Comparison of ENCODE assay signal across 15 cellular contexts in the genomic region with DNA sequence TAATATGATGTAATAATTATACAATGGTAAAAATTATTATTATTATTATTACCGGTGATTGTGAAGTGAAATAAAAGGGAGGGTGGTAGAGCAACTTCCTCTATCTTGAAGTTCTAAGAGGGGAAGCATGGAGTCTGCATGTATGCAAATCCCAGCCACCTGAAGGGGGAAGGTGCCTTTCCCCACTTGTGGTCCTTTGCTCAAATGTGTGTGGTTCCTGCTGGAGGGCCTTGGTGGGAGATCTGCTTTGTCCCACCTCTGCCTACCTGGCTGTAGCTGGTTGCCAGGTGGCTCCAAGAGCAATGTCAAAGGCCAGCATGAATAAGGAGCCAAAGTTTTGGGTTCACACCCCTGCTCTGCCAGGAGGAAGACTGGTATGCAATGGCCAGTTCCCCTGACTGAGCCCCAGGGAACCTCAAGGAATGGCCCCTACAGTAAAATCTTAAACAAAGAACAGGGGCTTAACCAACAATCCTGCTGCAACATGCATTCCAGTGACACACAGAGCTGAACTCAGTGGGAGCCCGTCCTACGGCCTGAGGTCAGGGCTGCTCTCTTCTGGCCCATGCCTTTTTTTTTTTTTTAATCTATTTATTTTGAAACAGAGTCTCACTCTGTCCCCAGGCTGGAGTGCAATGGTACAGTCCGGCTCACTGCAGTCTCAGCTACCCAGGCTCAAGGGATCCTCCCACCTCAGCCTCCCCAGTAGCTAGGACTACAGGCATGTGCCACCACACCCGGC. TPM values are rescaled to one million over a fixed set of nuclear protein-coding genes. Genes with fewer than 3 reads are reported as not detected.
DNase-seq lines count a peak whose midpoint lies in the region; ATAC-seq, FAIRE-seq and TF ChIP-seq lines count a peak whose summit lies in the region.
"Had no signal": no experiment of that assay in that cellular context is flagged by ENCODE, and none has a peak within 500 bp of the region (broad histone marks: within the 10 kb centered on the region; RNA-seq: fewer than 3 reads in every experiment).

No MANE protein-coding gene starts in this region.

- no peak overlapping the region for H2BK5ac ChIP-seq in IMR-90 (ENCODE audit: low read depth, low read length, poor library complexity, severe bottlenecking)
- no peak overlapping the region for H2BK5ac ChIP-seq in H1 (ENCODE audit: low read depth, low read length)

- H2BK15ac ChIP-seq in IMR-90 (ENCODE audit: low read depth, low read length) (no peak overlapping the region), H1 (ENCODE audit: low read length) (no peak overlapping the region)

- H4K5ac ChIP-seq in IMR-90 (ENCODE audit: low read depth, low read length), result no peak overlapping the region
- peak overlapping the region; percentile 44 for H4K5ac ChIP-seq in H1 (ENCODE audit: insufficient read length, low read depth, low read length)

- POLR2A ChIA-PET in IMR-90 (lab: Charles Lee; ENCODE audit: unreplicated experiment) (no interaction called here), H1 (lab: Charles Lee; ENCODE audit: partially characterized antibody) (interaction anchor here (1.0 to 2.1 kb wide), 3 partner anchors 8 to 27 kb away, joined by 4 to 5 read pairs (median 4); no protein-coding TSS in a partner anchor)

- 94% methylated on average over 2 of the region's 5 CpGs; no CpG with 5 or more reads in 1 of the 2 experiments for WGBS in IMR-90 (ENCODE audit: extremely low coverage in 2 of 2, insufficient read length in 1 of 2), 2 experiments
- 82% methylated on average over 5 of the region's 5 CpGs; no CpG with 5 or more reads in 1 of the 2 experiments for WGBS in H1 (ENCODE audit: extremely low coverage in 1 of 2, insufficient coverage in 1 of 2, insufficient read length in 1 of 2, insufficient replicate concordance in 2 of 2, low coverage in 1 of 2, low lambda C conversion rate in 2 of 2, missing lambda C conversion rate in 1 of 2), 2 experiments

- H3K4me1 ChIP-seq in IMR-90 (ENCODE audit: control insufficient read depth, insufficient read depth, low read length), result no peaks in the 10 kb centered on the region; the same call in 1 of the 2 replicates
- H3K4me1 ChIP-seq in H1 (replicated peaks in 1 of 4; ENCODE audit: control insufficient read depth in 3 of 4, insufficient read depth in 4 of 4, low read length in 3 of 4), result peaks cover 0 to 3% (median 1%) of the 10 kb centered on the region in 4 experiments; a peak in 4 of 7 replicates
- H3K4me1 ChIP-seq: body of pancreas, prostate gland had no signal

- in situ Hi-C loops in IMR-90 (cut with MboI; ENCODE audit: low sequenced_read_pairs), result no loop called here

- H3K9me1 ChIP-seq in IMR-90 (ENCODE audit: insufficient read depth, low read length), result no peaks in the 10 kb centered on the region

- H3K27me3 ChIP-seq in IMR-90 (ENCODE audit: control insufficient read depth, insufficient read depth, low read length) (no peaks in the 10 kb centered on the region), H1 (replicated peaks in 1 of 4; ENCODE audit: control insufficient read depth in 3 of 4, extremely low read depth in 1 of 4, insufficient read depth in 3 of 4, low read length in 3 of 4) (no peaks in the 10 kb centered on the region)
- H3K27me3 ChIP-seq: body of pancreas had no signal

- H2BK20ac ChIP-seq in IMR-90 (ENCODE audit: low read depth, low read length) (no peak overlapping the region), H1 (ENCODE audit: low read length) (no peak overlapping the region)

- BruUV-seq in IMR-90 (replicated peaks; lab: Mats Ljungman, UMichigan), result no TSS peak

- H3K9ac ChIP-seq in IMR-90 (ENCODE audit: low read depth, low read length) (no peak overlapping the region), H1 (replicated peaks in 1 of 4; ENCODE audit: extremely low read depth in 1 of 4, low read depth in 3 of 4, low read length in 3 of 4) (peak overlapping the region in 1 of 4 experiments; percentile 27; a peak in 1 of 7 replicates)
- H3K9ac ChIP-seq: KMS-11 had no signal

- H4K20me1 ChIP-seq in IMR-90 (ENCODE audit: insufficient read depth, low read length), result no peaks in the 10 kb centered on the region
- H4K20me1 ChIP-seq in H1 (replicated peaks in 1 of 2; ENCODE audit: control insufficient read depth in 1 of 2, insufficient read depth in 2 of 2, low read length in 2 of 2), result peaks cover 3 to 9% of the 10 kb centered on the region in 2 experiments

- H2BK120ac ChIP-seq in IMR-90 (ENCODE audit: low read depth, low read length) (no peak overlapping the region), H1 (replicated peaks; ENCODE audit: low read depth, low read length) (no peak overlapping the region)

- no peak for TF ChIP-seq EP300 in H1 (IDR thresholded peaks at IDR 0.05; ENCODE audit: borderline replicate concordance in 1 of 2, low read depth in 2 of 2, low read length in 2 of 2)

- no peak for TF ChIP-seq POLR2A in IMR-90 (IDR thresholded peaks at IDR 0.05; ENCODE audit: low read depth, low read length)
- TF ChIP-seq POLR2A in H1 (IDR thresholded peaks at IDR 0.05; ENCODE audit: control extremely low read depth in 1 of 2, low read depth in 2 of 2, low read length in 2 of 2), result no peak

- no peak for TF ChIP-seq CTCF in IMR-90 (conservative IDR thresholded peaks at IDR 0.05; ENCODE audit: low read depth, low read length)
- TF ChIP-seq CTCF in H1 (IDR thresholded peaks at IDR 0.05; ENCODE audit: control extremely low read depth in 1 of 3, insufficient read depth in 1 of 3, low read depth in 1 of 3, low read length in 3 of 3), result no peak

- no peaks in the 10 kb centered on the region for H3K79me2 ChIP-seq in H1 (ENCODE audit: control insufficient read depth in 1 of 2, insufficient read depth in 2 of 2, low read length in 2 of 2)

- H3K27ac ChIP-seq in IMR-90 (ENCODE audit: insufficient read depth, low read length) (no peak overlapping the region), H1 (ENCODE audit: low read depth, low read length) (0 out of 2 replicates have a peak overlapping the region, but pooled peaks have one; percentile 38)
- H3K27ac ChIP-seq: body of pancreas, dorsolateral prefrontal cortex, KMS-11, prostate gland, VCaP had no signal

- no peak overlapping the region for H4K8ac ChIP-seq in IMR-90 (ENCODE audit: low read depth in 2 of 2, low read length in 2 of 2)
- H4K8ac ChIP-seq in H1 (ENCODE audit: extremely low read depth, insufficient read depth, low read length), result peak overlapping the region; percentile 25; the same call in 1 of the 2 replicates

- H3K36me3 ChIP-seq in IMR-90 (ENCODE audit: control insufficient read depth, insufficient read depth, low read length) (peaks cover 57% of the 10 kb centered on the region), H1 (ENCODE audit: control insufficient read depth in 2 of 4, insufficient read depth in 4 of 4, low read length in 3 of 4) (peaks cover 10 to 58% (median 27%) of the 10 kb centered on the region in 4 experiments; a peak in 7 of 8 replicates)
- H3K36me3 ChIP-seq: prostate gland had no signal

- CTCF ChIA-PET in IMR-90 (lab: Yijun Ruan, JAX) (no interaction called here), H1 (lab: Charles Lee; ENCODE audit: partially characterized antibody) (interaction anchor here (1.0 to 3.4 kb wide), 8 partner anchors 10 to 36 kb away, joined by 3 to 20 read pairs (median 3); no protein-coding TSS in a partner anchor)

- H3K4me3 ChIP-seq in IMR-90 (ENCODE audit: insufficient read depth, low read depth, low read length) (no peak overlapping the region), H1 (ENCODE audit: extremely low read depth in 1 of 4, insufficient read depth in 2 of 4, low read depth in 3 of 4, low read length in 4 of 4) (no peak overlapping the region)
- H3K4me3 ChIP-seq: body of pancreas, dorsolateral prefrontal cortex, prostate gland had no signal

- no peak for TF ChIP-seq RAD21 in IMR-90 (IDR thresholded peaks at IDR 0.05; ENCODE audit: low read length)
- no peak for TF ChIP-seq RAD21 in H1 (IDR thresholded peaks at IDR 0.05 in 1 of 2, conservative IDR thresholded peaks at IDR 0.05 in 1 of 2; ENCODE audit: low read depth in 2 of 2, low read length in 2 of 2)

- H2AK9ac ChIP-seq in IMR-90 (replicated peaks; ENCODE audit: low read depth, low read length, poor library complexity), result no peak overlapping the region

- H3K4ac ChIP-seq in IMR-90 (ENCODE audit: low read depth, low read length), result no peak overlapping the region
- H3K4ac ChIP-seq in H1 (replicated peaks; ENCODE audit: insufficient read length, low read depth, low read length), result no peak overlapping the region

- no peak for FAIRE-seq in H1 (lab: Jason Lieb, UNC)

- no peak overlapping the region for H3K56ac ChIP-seq in IMR-90 (ENCODE audit: extremely low read depth, insufficient read depth, low read length)
- no peak overlapping the region for H3K56ac ChIP-seq in H1 (replicated peaks; ENCODE audit: insufficient read length, low read depth, low read length)

- no peak overlapping the region for H3K23ac ChIP-seq in IMR-90 (ENCODE audit: low read depth, low read length)
- H3K23ac ChIP-seq in H1 (ENCODE audit: insufficient read length), result no peak overlapping the region

- intact Hi-C loops in IMR-90 (cut with micrococcal nuclease), result no loop called here

- H2AFZ ChIP-seq in IMR-90 (replicated peaks; ENCODE audit: low read length, poor library complexity) (no peak overlapping the region), H1 (ENCODE audit: low read length) (no peak overlapping the region)

- no peak overlapping the region for H3K4me2 ChIP-seq in IMR-90 (ENCODE audit: low read depth, low read length)
- no peak overlapping the region for H3K4me2 ChIP-seq in H1 (ENCODE audit: insufficient read depth in 1 of 2, low read depth in 2 of 2, low read length in 2 of 2)
- H3K4me2 ChIP-seq: KMS-11 had no signal

- H2BK12ac ChIP-seq in H1 (ENCODE audit: low read depth, low read length), result no peak overlapping the region

- H3K9me3 ChIP-seq in IMR-90 (ENCODE audit: control insufficient read depth, insufficient read depth, low read length) (no peaks in the 10 kb centered on the region), H1 (ENCODE audit: insufficient read depth in 2 of 2, low read depth in 1 of 2, low read length in 1 of 2) (no peaks in the 10 kb centered on the region)
- H3K9me3 ChIP-seq: body of pancreas, prostate gland had no signal

- no peak overlapping the region for H3K14ac ChIP-seq in IMR-90 (replicated peaks; ENCODE audit: low read depth, low read length)
- no peak overlapping the region for H3K14ac ChIP-seq in H1 (ENCODE audit: insufficient read length)

- no peak overlapping the region for H3K18ac ChIP-seq in IMR-90 (ENCODE audit: low read depth, low read length)
- no peak overlapping the region for H3K18ac ChIP-seq in H1 (ENCODE audit: extremely low read depth, low read length)

- H3K79me1 ChIP-seq in IMR-90 (ENCODE audit: low read depth in 1 of 2, low read length in 2 of 2), result no peaks in the 10 kb centered on the region; a peak in 1 of 4 replicates
- no peaks in the 10 kb centered on the region for H3K79me1 ChIP-seq in H1 (ENCODE audit: low read depth, low read length)

- peak; percentile 85 for DNase-seq in ELF-1 (ENCODE audit: low read depth, low spot score)
- DNase-seq in IMR-90, result no peak
- DNase-seq in H1 (ENCODE audit: low read depth in 1 of 2, low spot score in 2 of 2), result no peak
- no peak for DNase-seq in AG20443 (ENCODE audit: low spot score)
- DNase-seq in mucosa of gallbladder (ENCODE audit: low spot score), result no peak
- no peak for DNase-seq in HuH-7 (ENCODE audit: low spot score)
- DNase-seq: body of pancreas, COR-L47, GOT3, NCI-H446 had no signal

- ATAC-seq in IMR-90 (ENCODE audit: low read depth), result peak; percentile 50; the same call in 1 of the 2 replicates
- ATAC-seq: body of pancreas had no signal

- H2AK5ac ChIP-seq in IMR-90 (ENCODE audit: low read depth, low read length) (no peak overlapping the region), H1 (ENCODE audit: low read depth, low read length) (no peak overlapping the region)

- no peaks in the 10 kb centered on the region for H3K23me2 ChIP-seq in H1 (ENCODE audit: low read depth, low read length)

- H4K91ac ChIP-seq in IMR-90 (ENCODE audit: insufficient read depth, low read depth, low read length) (no peak overlapping the region), H1 (replicated peaks; ENCODE audit: insufficient read length, low read length) (no peak overlapping the region)

- dilution Hi-C loops in IMR-90 (cut with HindIII; ENCODE audit: low sequenced_read_pairs, unreplicated experiment), result no loop called here

RNA-seq across cellular contexts. Expression of a gene that starts 8.5 kb away (rescaled TPM):
- total RNA-seq in IMR-90 (2012; rRNA removed), result 7.7 and 8.3 TPM in 2 replicates
- polyA plus RNA-seq in IMR-90 (2012; rRNA removed), result 64.2 and 74.8 TPM in 2 replicates
- polyA plus RNA-seq in IMR-90 (2012; cell fraction: cytosol; rRNA removed), result 87.8 and 103 TPM in 2 replicates
- 240 and 518 TPM in 2 replicates for polyA plus RNA-seq in IMR-90 (2012; cell fraction: nucleus; rRNA removed; ENCODE audit: low replicate concordance)
- 97.9 and 98.2 TPM in 2 replicates for total RNA-seq in H1 (2021; fragmentation: NEBNext Ultra II Directional; extraction: Animal tissue kit (Norgen Biotek cat#: 25700))
- polyA plus RNA-seq in H1 (2011; rRNA removed), result 46.6 and 69.0 TPM in 2 replicates
- polyA plus RNA-seq in H1 (2011; cell fraction: cytosol; rRNA removed), result 65.5 TPM
- polyA plus RNA-seq in H1 (2011; cell fraction: nucleus; rRNA removed), result 453 TPM
- 77.1 to 107 TPM (median 96.0 TPM) in 4 replicates for polyA plus RNA-seq in H1 (2012, experiment 1 of 2)
- 39.7 TPM for polyA plus RNA-seq in H1 (2012, experiment 2 of 2)
- 99.5 TPM for polyA plus RNA-seq in H1 (2013, experiment 1 of 2)
- polyA plus RNA-seq in H1 (2013, experiment 2 of 2), result 89.8 TPM
- polyA minus RNA-seq in H1 (2011; rRNA and poly(A)+ RNA removed), result 26.2 and 27.0 TPM in 2 replicates
- 53.9 TPM for polyA minus RNA-seq in H1 (2011; cell fraction: cytosol; rRNA and poly(A)+ RNA removed)
- polyA minus RNA-seq in H1 (2011; cell fraction: nucleus; rRNA and poly(A)+ RNA removed), result 103 TPM
- 18.5 TPM for total RNA-seq in mucosa of gallbladder

RNA-seq across cellular contexts. Expression of a gene that starts 18.8 kb away (rescaled TPM):
- total RNA-seq in IMR-90 (2012; rRNA removed) (15.1 and 17.2 TPM in 2 replicates), mucosa of gallbladder (103 TPM)
- polyA plus RNA-seq in IMR-90 (2012; rRNA removed) (69.7 and 73.6 TPM in 2 replicates), H1 (2011; rRNA removed) (27.3 and 29.9 TPM in 2 replicates)
- 56.6 and 60.6 TPM in 2 replicates for polyA plus RNA-seq in IMR-90 (2012; cell fraction: cytosol; rRNA removed)
- polyA plus RNA-seq in IMR-90 (2012; cell fraction: nucleus; rRNA removed; ENCODE audit: low replicate concordance), result 8.8 and 14.0 TPM in 2 replicates
- 30.3 and 30.7 TPM in 2 replicates for total RNA-seq in H1 (2021; fragmentation: NEBNext Ultra II Directional; extraction: Animal tissue kit (Norgen Biotek cat#: 25700))
- 18.1 TPM for polyA plus RNA-seq in H1 (2011; cell fraction: cytosol; rRNA removed)
- 20.8 TPM for polyA plus RNA-seq in H1 (2011; cell fraction: nucleus; rRNA removed)
- 18.4 to 34.3 TPM (median 29.4 TPM) in 4 replicates for polyA plus RNA-seq in H1 (2012, experiment 1 of 2)
- polyA plus RNA-seq in H1 (2012, experiment 2 of 2), result 41.0 TPM
- 58.8 TPM for polyA plus RNA-seq in H1 (2013, experiment 1 of 2)
- 66.2 TPM for polyA plus RNA-seq in H1 (2013, experiment 2 of 2)
- polyA minus RNA-seq in H1 (2011; rRNA and poly(A)+ RNA removed), result 12.3 and 12.4 TPM in 2 replicates
- polyA minus RNA-seq in H1 (2011; cell fraction: cytosol; rRNA and poly(A)+ RNA removed), result 6.8 TPM
- 6.0 TPM for polyA minus RNA-seq in H1 (2011; cell fraction: nucleus; rRNA and poly(A)+ RNA removed)

RNA-seq across cellular contexts. Expression of a gene that starts 19.2 kb away (rescaled TPM):
- 1.9 and 3.2 TPM in 2 replicates for total RNA-seq in IMR-90 (2012; rRNA removed)
- 4.4 and 5.2 TPM in 2 replicates for polyA plus RNA-seq in IMR-90 (2012; rRNA removed)
- polyA plus RNA-seq in IMR-90 (2012; cell fraction: cytosol; rRNA removed), result 2.9 and 8.9 TPM in 2 replicates
- 4.4 and 7.8 TPM in 2 replicates for polyA plus RNA-seq in IMR-90 (2012; cell fraction: nucleus; rRNA removed; ENCODE audit: low replicate concordance)
- total RNA-seq in H1 (2021; fragmentation: NEBNext Ultra II Directional; extraction: Animal tissue kit (Norgen Biotek cat#: 25700)), result 25.8 and 33.7 TPM in 2 replicates
- polyA plus RNA-seq in H1 (2011; rRNA removed), result 31.0 and 36.4 TPM in 2 replicates
- polyA plus RNA-seq in H1 (2011; cell fraction: cytosol; rRNA removed), result 21.3 TPM
- 34.6 TPM for polyA plus RNA-seq in H1 (2011; cell fraction: nucleus; rRNA removed)
- 23.0 to 39.6 TPM (median 34.9 TPM) in 4 replicates for polyA plus RNA-seq in H1 (2012, experiment 1 of 2)
- polyA plus RNA-seq in H1 (2012, experiment 2 of 2), result 42.7 TPM
- 52.8 TPM for polyA plus RNA-seq in H1 (2013, experiment 1 of 2)
- 59.9 TPM for polyA plus RNA-seq in H1 (2013, experiment 2 of 2)
- polyA minus RNA-seq in H1 (2011; rRNA and poly(A)+ RNA removed), result 32.4 and 38.1 TPM in 2 replicates
- 23.1 TPM for polyA minus RNA-seq in H1 (2011; cell fraction: cytosol; rRNA and poly(A)+ RNA removed)
- 32.3 TPM for polyA minus RNA-seq in H1 (2011; cell fraction: nucleus; rRNA and poly(A)+ RNA removed)
- total RNA-seq in mucosa of gallbladder, result 23.2 TPM
- total RNA-seq: G401 had no signal

RNA-seq across cellular contexts. Expression of a gene that starts 26.4 kb away (rescaled TPM):
- total RNA-seq in IMR-90 (2012; rRNA removed), result 29.7 and 29.8 TPM in 2 replicates
- polyA plus RNA-seq in IMR-90 (2012; rRNA removed), result 48.5 and 50.4 TPM in 2 replicates
- 50.5 and 59.1 TPM in 2 replicates for polyA plus RNA-seq in IMR-90 (2012; cell fraction: cytosol; rRNA removed)
- polyA plus RNA-seq in IMR-90 (2012; cell fraction: nucleus; rRNA removed; ENCODE audit: low replicate concordance), result 28.4 and 43.7 TPM in 2 replicates
- total RNA-seq in H1 (2021; fragmentation: NEBNext Ultra II Directional; extraction: Animal tissue kit (Norgen Biotek cat#: 25700)), result 140 and 141 TPM in 2 replicates
- 107 and 176 TPM in 2 replicates for polyA plus RNA-seq in H1 (2011; rRNA removed)
- polyA plus RNA-seq in H1 (2011; cell fraction: cytosol; rRNA removed), result 94.9 TPM
- 102 TPM for polyA plus RNA-seq in H1 (2011; cell fraction: nucleus; rRNA removed)
- polyA plus RNA-seq in H1 (2012, experiment 1 of 2), result 108 to 174 TPM (median 157 TPM) in 4 replicates
- 112 TPM for polyA plus RNA-seq in H1 (2012, experiment 2 of 2)
- 81.8 TPM for polyA plus RNA-seq in H1 (2013, experiment 1 of 2)
- 81.3 TPM for polyA plus RNA-seq in H1 (2013, experiment 2 of 2)
- polyA minus RNA-seq in H1 (2011; rRNA and poly(A)+ RNA removed), result 50.2 and 71.6 TPM in 2 replicates
- polyA minus RNA-seq in H1 (2011; cell fraction: cytosol; rRNA and poly(A)+ RNA removed), result 50.9 TPM
- 63.9 TPM for polyA minus RNA-seq in H1 (2011; cell fraction: nucleus; rRNA and poly(A)+ RNA removed)
- 70.6 TPM for total RNA-seq in mucosa of gallbladder

RNA-seq across cellular contexts. Expression of a gene that starts 38.7 kb away (rescaled TPM):
- total RNA-seq in IMR-90 (2012; rRNA removed) (not detected in 2 replicates), mucosa of gallbladder (5.3 TPM)
- polyA plus RNA-seq in IMR-90 (2012; rRNA removed) (not detected in 2 replicates), H1 (2011; rRNA removed) (0.03 TPM in 2 replicates)
- not detected in 2 replicates for polyA plus RNA-seq in IMR-90 (2012; cell fraction: cytosol; rRNA removed)
- polyA plus RNA-seq in IMR-90 (2012; cell fraction: nucleus; rRNA removed; ENCODE audit: low replicate concordance), result not detected in 2 replicates
- 0.19 TPM in 1 of 2 replicates, not detected in the other for total RNA-seq in H1 (2021; fragmentation: NEBNext Ultra II Directional; extraction: Animal tissue kit (Norgen Biotek cat#: 25700))
- polyA plus RNA-seq in H1 (2011; cell fraction: cytosol; rRNA removed), result not detected
- polyA plus RNA-seq in H1 (2011; cell fraction: nucleus; rRNA removed), result 0.30 TPM
- polyA plus RNA-seq in H1 (2012, experiment 1 of 2), result 0.11 to 0.62 TPM in 2 of 4 replicates, not detected in the others
- polyA plus RNA-seq in H1 (2012, experiment 2 of 2), result not detected
- 0.08 TPM for polyA plus RNA-seq in H1 (2013, experiment 1 of 2)
- polyA plus RNA-seq in H1 (2013, experiment 2 of 2), result 0.04 TPM
- 0.06 TPM in 1 of 2 replicates, not detected in the other for polyA minus RNA-seq in H1 (2011; rRNA and poly(A)+ RNA removed)
- not detected for polyA minus RNA-seq in H1 (2011; cell fraction: cytosol; rRNA and poly(A)+ RNA removed)
- not detected for polyA minus RNA-seq in H1 (2011; cell fraction: nucleus; rRNA and poly(A)+ RNA removed)
- total RNA-seq: G401 had no signal
